25 cellular contexts compared by ENCODE assay signal in the genomic region with DNA sequence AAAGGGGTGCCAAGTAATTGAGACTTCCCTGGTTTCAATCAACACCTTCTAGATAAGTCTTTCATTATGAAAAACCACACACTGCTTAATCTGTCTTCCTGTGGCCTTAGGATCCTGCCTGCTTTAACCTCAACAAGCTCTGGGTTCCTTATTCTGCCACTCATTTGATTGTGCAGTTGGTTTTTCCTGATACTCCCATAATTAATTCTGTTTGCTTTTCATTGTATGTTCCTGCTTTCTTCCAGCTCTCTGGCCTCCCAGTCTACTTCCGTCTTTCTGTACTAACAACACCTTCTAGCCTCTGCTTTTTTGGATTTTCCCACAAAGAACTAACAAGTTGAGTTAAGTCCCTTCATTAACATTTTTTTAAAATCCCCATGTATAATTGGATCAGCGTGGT. TPM values are rescaled to one million over a fixed set of nuclear protein-coding genes. Genes with fewer than 3 reads are reported as not detected.
DNase-seq lines count a peak whose midpoint lies in the region; ATAC-seq, FAIRE-seq and TF ChIP-seq lines count a peak whose summit lies in the region.
"Had no signal": no experiment of that assay in that cellular context is flagged by ENCODE, and none has a peak within 500 bp of the region (broad histone marks: within the 10 kb centered on the region; RNA-seq: fewer than 3 reads in every experiment).

No MANE protein-coding gene starts in this region.

- peak overlapping the region; percentile 23 for H3K4me3 Mint-ChIP-seq in T-helper 2 cell treated with Interferon-gamma antibody and Interleukin-4, amounts not matched to agents 5 μg/mL and 100 μg/mL, for 36 hours
- H3K4me3 Mint-ChIP-seq: activated CD4-positive, alpha-beta memory T cell treated with anti-CD3 and anti-CD28 coated beads for 36 hours; activated T-cell treated with anti-CD3 and anti-CD28 coated beads, Interleukin-2, amount 50 U/mL, for 4 hours; natural killer cell had no signal

- no peaks in the 10 kb centered on the region for H3K36me3 Mint-ChIP-seq in T-helper 2 cell treated with Interferon-gamma antibody and Interleukin-4, amounts not matched to agents 5 μg/mL and 100 μg/mL, for 36 hours (ENCODE audit: low read depth)
- H3K36me3 Mint-ChIP-seq: activated CD4-positive, alpha-beta memory T cell treated with anti-CD3 and anti-CD28 coated beads for 36 hours; natural killer cell had no signal

- H3K9me3 Mint-ChIP-seq in T-helper 2 cell treated with Interferon-gamma antibody and Interleukin-4, amounts not matched to agents 5 μg/mL and 100 μg/mL, for 36 hours, result no peaks in the 10 kb centered on the region
- H3K9me3 Mint-ChIP-seq: activated CD4-positive, alpha-beta memory T cell treated with anti-CD3 and anti-CD28 coated beads for 36 hours; activated T-cell treated with anti-CD3 and anti-CD28 coated beads, Interleukin-2, amount 50 U/mL, for 4 hours; natural killer cell had no signal

- H3K27ac Mint-ChIP-seq in T-helper 2 cell treated with Interferon-gamma antibody and Interleukin-4, amounts not matched to agents 5 μg/mL and 100 μg/mL, for 36 hours, result no peak overlapping the region
- H3K27ac Mint-ChIP-seq: activated CD4-positive, alpha-beta memory T cell treated with anti-CD3 and anti-CD28 coated beads for 36 hours; natural killer cell had no signal

- peaks cover 7% of the 10 kb centered on the region for H3K27me3 Mint-ChIP-seq in T-helper 2 cell treated with Interferon-gamma antibody and Interleukin-4, amounts not matched to agents 5 μg/mL and 100 μg/mL, for 36 hours (ENCODE audit: low read depth)

- ATAC-seq in left colon, result peak; percentile 20
- ATAC-seq: activated T-cell treated with anti-CD3 and anti-CD28 coated beads, Interleukin-2, amount 50 U/mL, for 4 hours; natural killer cell; Panc1 had no signal

- no peak for FAIRE-seq in GM12891 (lab: Jason Lieb, UNC)
- FAIRE-seq: endometrium, HTR-8/SVneo, kidney had no signal

- in situ Hi-C loops in ACHN (cut with HindIII; ENCODE audit: low pct_ligation_motif_present, low pct_unique_long_range_greater_than_20kb, low sequenced_read_pairs), result no loop called here

- intact Hi-C loops in left colon (cut with DNase I, micrococcal nuclease), result no loop called here

- peaks cover 30% of the 10 kb centered on the region for H3K4me1 Mint-ChIP-seq in T-helper 2 cell treated with Interferon-gamma antibody and Interleukin-4, amounts not matched to agents 5 μg/mL and 100 μg/mL, for 36 hours (ENCODE audit: low read depth)

- no peak for DNase-seq in GM12891 (ENCODE audit: insufficient read length, low spot score)
- peak; percentile 49 for DNase-seq in LoVo (ENCODE audit: low spot score)
- DNase-seq in T-helper 2 cell treated with Interferon-gamma antibody and Interleukin-4, amounts not matched to agents 5 μg/mL and 100 μg/mL, for 36 hours (ENCODE audit: low spot score), result no peak
- DNase-seq in left colon, result no peak
- DNase-seq in midbrain (lab: John Stamatoyannopoulos, UW), result no peak
- no peak for DNase-seq in ACHN
- no peak for DNase-seq in NCI-H1694 treated with DMSO at 0.1 percent for 48 hours (lab: John Stamatoyannopoulos, UW)
- DNase-seq: activated CD4-positive, alpha-beta memory T cell treated with anti-CD3 and anti-CD28 coated beads for 36 hours; activated naive CD4-positive, alpha-beta T cell treated with anti-CD3 and anti-CD28 coated beads, Interleukin-2, amount 50 U/mL, for 16 hours; activated T-cell treated with anti-CD3 and anti-CD28 coated beads, Interleukin-2, amount 50 U/mL, for 4 hours; AML-193; GDM1; hypothalamus; kidney; MM.1S; natural killer cell; NCI-H2081 treated with DMSO at 0.1 percent for 48 hours; NCI-H524 treated with DMSO at 0.1 percent for 48 hours; stimulated activated CD4-positive, alpha-beta T cell treated with anti-CD3 and anti-CD28 coated beads, Interleukin-4, amount 100 ng/mL, for 24 hours; uterus had no signal

- no peak for TF ChIP-seq POLR2A in GM12891 (IDR thresholded peaks at IDR 0.05; ENCODE audit: low read depth, low read length)

TF ChIP-seq in GM12891, 5 proteins besides CTCF, POLR2A, EP300 and RAD21:
- TF ChIP-seq POLR2AphosphoS5 (IDR thresholded peaks at IDR 0.05; ENCODE audit: low read depth, low read length) (no peak), SPI1 (IDR thresholded peaks at IDR 0.05; ENCODE audit: low read depth, low read length) (peak; percentile 19; the same call in 1 of the 2 replicates)
TF ChIP-seq in GM12891: peak in this region for 1.

RNA-seq across cellular contexts. Expression of a gene that starts 20.2 kb away (rescaled TPM):
- polyA plus RNA-seq in GM12891 (2012; ENCODE audit: low read depth, missing spikeins), result 0.15 TPM
- 100 to 1,000 TPM; 472 to 526 TPM for total RNA-seq in left colon
- total RNA-seq: activated CD4-positive, alpha-beta memory T cell treated with anti-CD3 and anti-CD28 coated beads for 36 hours; natural killer cell; skeletal muscle tissue; subcutaneous adipose tissue had no signal
